23 cellular contexts compared by ENCODE assay signal in genomic region chr7:26599982-26600381, GRCh38.
"Had no signal": no experiment of that assay in that cellular context is flagged by ENCODE, and none has a peak within 500 bp of the region (broad histone marks: within the 10 kb centered on the region; RNA-seq: fewer than 3 reads in every experiment).

No MANE protein-coding gene starts in this region.

- H3K4me3 ChIP-seq: esophagus muscularis mucosa, gastrocnemius medialis, heart right ventricle, mucosa of descending colon, pancreas, stomach, thoracic aorta, transverse colon had no signal

- H3K4me3 Mint-ChIP-seq: dendritic cell treated with granulocyte-macrophage colony-stimulating factor and Interleukin-4, amounts not matched to agents 40 ng/mL and 50 ng/mL, for 4 days; effector memory CD8-positive, alpha-beta T cell; naive thymus-derived CD8-positive, alpha-beta T cell had no signal

- H3K4me1 ChIP-seq: gastrocnemius medialis, heart right ventricle, pancreas, stomach, transverse colon had no signal

- H3K9me3 ChIP-seq: esophagus muscularis mucosa, gastrocnemius medialis, heart right ventricle, mucosa of descending colon, pancreas, stomach, thoracic aorta, transverse colon had no signal

- H3K4me1 Mint-ChIP-seq: naive thymus-derived CD8-positive, alpha-beta T cell had no signal

- H3K27me3 Mint-ChIP-seq: dendritic cell treated with granulocyte-macrophage colony-stimulating factor and Interleukin-4, amounts not matched to agents 40 ng/mL and 50 ng/mL, for 4 days had no signal

- H3K27ac ChIP-seq: epithelial cell of prostate, esophagus muscularis mucosa, gastrocnemius medialis, heart right ventricle, pancreas, stomach, thoracic aorta, transverse colon had no signal

- H3K9me3 Mint-ChIP-seq: dendritic cell treated with granulocyte-macrophage colony-stimulating factor and Interleukin-4, amounts not matched to agents 40 ng/mL and 50 ng/mL, for 4 days; effector memory CD8-positive, alpha-beta T cell; naive thymus-derived CD8-positive, alpha-beta T cell had no signal

- H3K36me3 ChIP-seq: esophagus muscularis mucosa, gastrocnemius medialis, heart right ventricle, pancreas, stomach, thoracic aorta, transverse colon had no signal

- FAIRE-seq: islet of Langerhans, pancreas, small intestine had no signal

- H3K27ac Mint-ChIP-seq: dendritic cell treated with granulocyte-macrophage colony-stimulating factor and Interleukin-4, amounts not matched to agents 40 ng/mL and 50 ng/mL, for 4 days; effector memory CD8-positive, alpha-beta T cell; naive thymus-derived CD8-positive, alpha-beta T cell; progenitor cell of endocrine pancreas had no signal

- H3K36me3 Mint-ChIP-seq: naive thymus-derived CD8-positive, alpha-beta T cell had no signal

- H3K27me3 ChIP-seq: esophagus muscularis mucosa, gastrocnemius medialis, pancreas, stomach, transverse colon had no signal

- ATAC-seq: effector memory CD8-positive, alpha-beta T cell; gastrocnemius medialis; heart right ventricle; mucosa of descending colon; naive thymus-derived CD8-positive, alpha-beta T cell; pancreas; right cardiac atrium had no signal

- DNase-seq: effector memory CD8-positive, alpha-beta T cell; gastrocnemius medialis; heart right ventricle; hypothalamus; kidney glomerular epithelial cell; mammary epithelial cell; mucosa of descending colon; naive thymus-derived CD8-positive, alpha-beta T cell; occipital lobe; pancreas; right cardiac atrium; small intestine; stimulated activated CD4-positive, alpha-beta T cell treated with anti-CD3 and anti-CD28 coated beads, Interleukin-12 subunit alpha, Interleukin-12 subunit beta, amount 100 ng/mL, for 4 hours; stimulated activated naive CD4-positive, alpha-beta T cell; stomach; substantia nigra; transverse colon had no signal
